17 cellular contexts compared by ENCODE assay signal in genomic region chr10:57898231-57898630, GRCh38.
DNase-seq lines count a peak whose midpoint lies in the region; TF ChIP-seq lines count a peak whose summit lies in the region.
"Had no signal": no experiment of that assay in that cellular context is flagged by ENCODE, and none has a peak within 500 bp of the region (broad histone marks: within the 10 kb centered on the region; RNA-seq: fewer than 3 reads in every experiment).

No MANE protein-coding gene starts in this region.

- intact Hi-C loops in transverse colon (cut with DNase I; ENCODE audit: low total_unique reads): no loop called here

- H3K9me3 ChIP-seq in transverse colon: no peaks in the 10 kb centered on the region
- H3K9me3 ChIP-seq in SJCRH30 (replicated peaks): no peaks in the 10 kb centered on the region

- DNase-seq in HT-29 (ENCODE audit: low spot score): peak; percentile 62
- DNase-seq in NCI-H774 (lab: John Stamatoyannopoulos, UW): peak; percentile 42
- peak; percentile 69 for DNase-seq in iPS DF 4.7 (ENCODE audit: extremely low read depth, low spot score)
- DNase-seq in transverse colon: peak; percentile 31
- DNase-seq in SJCRH30: no peak
- no peak for DNase-seq in NCI-H2107 (lab: John Stamatoyannopoulos, UW)
- DNase-seq in occipital lobe (lab: John Stamatoyannopoulos, UW): no peak
- DNase-seq: activated CD4-positive, alpha-beta memory T cell treated with anti-CD3 and anti-CD28 coated beads, Interleukin-2, amount 10 ng/mL, durations not matched to agents 7 days and 5 days; activated naive CD4-positive, alpha-beta T cell treated with anti-CD3 and anti-CD28 coated beads for 36 hours; activated T-cell treated with anti-CD3 and anti-CD28 coated beads, Interleukin-2, amount 50 U/mL, for 1 hour; anterior cingulate cortex; cerebellar nuclear complex; effector memory CD4-positive, alpha-beta T cell; NCI-H2171 treated with DMSO at 0.1 percent for 48 hours; stimulated activated CD4-positive, alpha-beta T cell treated with anti-CD3 and anti-CD28 coated beads, Interleukin-12 subunit alpha, Interleukin-12 subunit beta, amount 100 ng/mL, for 4 hours; substantia nigra; WERI-Rb-1 had no signal

- no peak for TF ChIP-seq CTCF in transverse colon (IDR thresholded peaks at IDR 0.05)

- H3K27me3 ChIP-seq in transverse colon (no peaks in the 10 kb centered on the region), SJCRH30 (no peaks in the 10 kb centered on the region)

- in situ Hi-C loops in transverse colon (cut with MboI; ENCODE audit: low pct_ligation_motif_present in 1 of 4, low pct_unique_long_range_greater_than_20kb in 1 of 4, low sequenced_read_pairs in 3 of 4): no loop called here

- H3K36me3 ChIP-seq in transverse colon (no peaks in the 10 kb centered on the region), SJCRH30 (no peaks in the 10 kb centered on the region)
- H3K36me3 ChIP-seq: WERI-Rb-1 had no signal

- 36% methylated on average over 4 of the region's 4 CpGs; no CpG with 5 or more reads in 1 of the 2 donors for whole genome bisulfite sequencing in transverse colon (ENCODE audit: low coverage in 1 of 2), 2 donors

- TF ChIP-seq POLR2A in transverse colon (IDR thresholded peaks at IDR 0.05): no peak

- no peak for TF ChIP-seq EP300 in transverse colon (IDR thresholded peaks at IDR 0.05; ENCODE audit: low read depth)

- H3K4me3 ChIP-seq in transverse colon: no peak overlapping the region
- H3K4me3 ChIP-seq in SJCRH30: no peak overlapping the region

- H3K4me1 ChIP-seq in transverse colon: peaks cover 0 to 10% (median 5%) of the 10 kb centered on the region in 4 donors
- H3K4me1 ChIP-seq in SJCRH30: no peaks in the 10 kb centered on the region

- H3K27ac ChIP-seq in transverse colon (peak overlapping the region in 3 of 4 donors; percentile 64 to 76 (median 72)), SJCRH30 (no peak overlapping the region)
- H3K27ac ChIP-seq: WERI-Rb-1 had no signal

Comparison
In these comparisons a context has a peak if more than half of its experiments do, and no peak if none do; other contexts are left out.
1. DNase-seq: peak in HT-29 (single experiment), NCI-H774 (single experiment), iPS DF 4.7 (single experiment) and transverse colon (single experiment); none in SJCRH30 (0 of 2), NCI-H2107 (single experiment) and occipital lobe (single experiment).